ENCODE assay signal across 9 cellular contexts in genomic region chr6:15421945-15422733, GRCh38.
DNase-seq lines count a peak whose midpoint lies in the region; ATAC-seq and TF ChIP-seq lines count a peak whose summit lies in the region.
"Had no signal": no experiment of that assay in that cellular context is flagged by ENCODE, and none has a peak within 500 bp of the region (broad histone marks: within the 10 kb centered on the region; RNA-seq: fewer than 3 reads in every experiment).

No MANE protein-coding gene starts in this region.

- H3K36me3 Mint-ChIP-seq in CD4-positive, alpha-beta memory T cell, result peaks cover 24 to 42% of the 10 kb centered on the region in 2 donors
- H3K36me3 Mint-ChIP-seq in mesothelial cell of epicardium, result peaks cover 33% of the 10 kb centered on the region

- TF ChIP-seq CTCF in OCI-LY3 (IDR thresholded peaks at IDR 0.05; ENCODE audit: low read depth, low read length) (no peak), mesothelial cell of epicardium (IDR thresholded peaks at IDR 0.05; ENCODE audit: unreplicated experiment) (no peak)

- DNase-seq in CD4-positive, alpha-beta memory T cell, result no peak
- DNase-seq in left kidney (ENCODE audit: low read depth, low spot score) (peak; percentile 80), mesothelial cell of epicardium (ENCODE audit: low spot score in 2 of 2, unreplicated experiment in 2 of 2) (no peak), MG63 (no peak), NCI-H345 treated with DMSO at 0.1 percent for 48 hours (lab: John Stamatoyannopoulos, UW; ENCODE audit: unreplicated experiment) (no peak), globus pallidus (ENCODE audit: low spot score) (no peak)
- DNase-seq: upper lobe of left lung had no signal

- H3K4me3 Mint-ChIP-seq in CD4-positive, alpha-beta memory T cell, result peak overlapping the region in 7 of 8 donors; percentile 6 to 65 (median 46)
- no peak overlapping the region for H3K4me3 Mint-ChIP-seq in mesothelial cell of epicardium

- no peaks in the 10 kb centered on the region for H3K27me3 Mint-ChIP-seq in CD4-positive, alpha-beta memory T cell
- no peaks in the 10 kb centered on the region for H3K27me3 Mint-ChIP-seq in mesothelial cell of epicardium (ENCODE audit: low read depth)

- no peaks in the 10 kb centered on the region for H3K36me3 ChIP-seq in CD4-positive, alpha-beta memory T cell (ENCODE audit: insufficient read depth, low read length)
- peaks cover 7% of the 10 kb centered on the region for H3K36me3 ChIP-seq in OCI-LY3 (replicated peaks; ENCODE audit: low read depth, low read length)
- no peaks in the 10 kb centered on the region for H3K36me3 ChIP-seq in MG63
- H3K36me3 ChIP-seq: upper lobe of left lung had no signal

- peak overlapping the region in 5 of 7 donors; percentile 28 to 81 (median 55) for H3K27ac Mint-ChIP-seq in CD4-positive, alpha-beta memory T cell
- H3K27ac Mint-ChIP-seq in mesothelial cell of epicardium, result no peak overlapping the region

- intact Hi-C loops in CD4-positive, alpha-beta memory T cell (cut with micrococcal nuclease), result no loop called here

- peaks cover 53% of the 10 kb centered on the region for H3K79me2 ChIP-seq in OCI-LY3 (ENCODE audit: low read length)

- H2AFZ ChIP-seq in OCI-LY3 (ENCODE audit: low read depth, low read length), result no peak overlapping the region

- H3K27me3 ChIP-seq in CD4-positive, alpha-beta memory T cell (ENCODE audit: insufficient read depth, low read length), result no peaks in the 10 kb centered on the region
- H3K27me3 ChIP-seq in OCI-LY3 (ENCODE audit: low read depth, low read length) (no peaks in the 10 kb centered on the region), MG63 (no peaks in the 10 kb centered on the region)
- H3K27me3 ChIP-seq: upper lobe of left lung had no signal

- peak; percentile 68 for ATAC-seq in GM19351 (IDR thresholded peaks at IDR 0.05; ENCODE audit: unreplicated experiment)

- H3K4me3 ChIP-seq in CD4-positive, alpha-beta memory T cell (ENCODE audit: low read length in 2 of 2), result no peak overlapping the region
- H3K4me3 ChIP-seq in OCI-LY3 (ENCODE audit: low read length), result no peak overlapping the region
- H3K4me3 ChIP-seq in MG63, result no peak overlapping the region
- H3K4me3 ChIP-seq: upper lobe of left lung had no signal

- CTCF ChIA-PET in CD4-positive, alpha-beta memory T cell (lab: Charles Lee; ENCODE audit: partially characterized antibody), result interaction anchor here (0.8 to 1.6 kb wide), 7 partner anchors 9 to 1210 kb away, joined by 3 to 5 read pairs (median 4); no protein-coding TSS in a partner anchor

- H3K9me3 Mint-ChIP-seq in CD4-positive, alpha-beta memory T cell, result peaks cover 0 to 34% (median 24%) of the 10 kb centered on the region in 8 donors
- peaks cover 29% of the 10 kb centered on the region for H3K9me3 Mint-ChIP-seq in mesothelial cell of epicardium

- peaks cover 46 to 70% (median 53%) of the 10 kb centered on the region in 4 donors for H3K4me1 Mint-ChIP-seq in CD4-positive, alpha-beta memory T cell
- peaks cover 9% of the 10 kb centered on the region for H3K4me1 Mint-ChIP-seq in mesothelial cell of epicardium

- H3K9ac ChIP-seq in OCI-LY3 (ENCODE audit: low read length), result no peak overlapping the region; the same call in 1 of the 2 replicates

- H3K4me1 ChIP-seq in CD4-positive, alpha-beta memory T cell (ENCODE audit: insufficient read depth, low read length), result peaks cover 34% of the 10 kb centered on the region
- peaks cover 28% of the 10 kb centered on the region for H3K4me1 ChIP-seq in OCI-LY3 (ENCODE audit: low read length)

- H3K27ac ChIP-seq in CD4-positive, alpha-beta memory T cell (ENCODE audit: low read depth, low read length), result no peak overlapping the region
- no peak overlapping the region for H3K27ac ChIP-seq in OCI-LY3 (ENCODE audit: low read length)
- H3K27ac ChIP-seq: upper lobe of left lung had no signal

- H3K9me3 ChIP-seq in CD4-positive, alpha-beta memory T cell (ENCODE audit: control insufficient read depth in 1 of 2, low read length in 2 of 2), result peaks cover 0 to 3% of the 10 kb centered on the region in 2 donors
- H3K9me3 ChIP-seq in OCI-LY3 (ENCODE audit: insufficient read depth, low read length), result peaks cover 8% of the 10 kb centered on the region; the same call in 1 of the 2 replicates
- H3K9me3 ChIP-seq in MG63, result peaks cover 14% of the 10 kb centered on the region

- H3K4me2 ChIP-seq in OCI-LY3 (ENCODE audit: low read length), result peak overlapping the region; percentile 99

- H4K20me1 ChIP-seq in OCI-LY3 (ENCODE audit: insufficient read depth, low read length), result peaks cover 22% of the 10 kb centered on the region

- POLR2A ChIA-PET in CD4-positive, alpha-beta memory T cell (lab: Charles Lee; ENCODE audit: partially characterized antibody), result interaction anchor here (0.8 to 2.2 kb wide), 5 partner anchors 9 to 19 kb away, joined by 3 to 5 read pairs (median 3); no protein-coding TSS in a partner anchor
